Comparison of ENCODE assay signal across 8 cellular contexts in the genomic region with DNA sequence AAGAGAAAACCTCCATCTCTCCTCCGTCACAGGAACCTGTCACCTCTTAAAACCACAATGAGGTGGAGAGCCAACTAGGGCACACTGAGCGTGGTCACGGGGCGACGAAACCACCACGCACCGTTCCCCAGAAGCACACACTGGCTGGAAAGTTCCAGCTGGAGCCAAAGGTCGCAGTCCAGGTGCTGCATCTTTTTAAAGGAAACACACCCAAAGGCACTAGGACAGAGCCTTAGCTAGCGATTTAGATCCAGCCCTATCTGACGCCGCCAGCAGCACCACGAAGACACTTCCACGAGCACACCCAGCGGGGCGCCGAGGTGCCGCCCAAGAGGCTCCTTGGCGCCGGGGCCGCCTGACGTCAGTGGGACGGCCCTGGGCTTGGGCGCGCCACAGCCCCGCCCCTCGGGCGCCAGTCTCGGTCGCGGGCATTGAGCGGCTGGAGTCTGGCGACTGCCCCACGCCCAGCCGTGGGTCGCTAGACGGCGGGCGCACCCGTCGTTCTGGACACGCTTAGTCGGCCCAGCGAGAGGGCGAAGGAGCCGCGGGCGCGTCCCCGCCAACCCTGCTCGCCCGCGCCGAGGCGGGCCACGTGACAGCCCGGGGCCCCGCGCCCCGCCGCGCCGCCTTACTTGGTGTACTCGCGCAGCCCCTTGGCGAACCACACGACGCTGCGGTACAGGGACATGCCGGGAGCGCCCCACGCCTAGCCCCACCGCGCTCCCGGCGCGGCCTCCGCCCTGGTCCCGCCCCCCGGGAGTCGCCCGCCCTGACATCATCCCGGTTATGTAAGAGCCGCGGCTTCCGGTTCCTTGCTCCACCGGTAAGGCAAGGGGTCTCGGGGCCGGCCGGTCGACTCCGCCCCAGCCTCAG. TPM values are rescaled to one million over a fixed set of nuclear protein-coding genes. Genes with fewer than 3 reads are reported as not detected.
A peak's percentile ranks its signal among the peaks of the same experiment; 100 is the strongest.
DNase-seq lines count a peak whose midpoint lies in the region; ATAC-seq and TF ChIP-seq lines count a peak whose summit lies in the region.

TSS of gene DHRS12 (minus strand) at position 742 of the 873 bp plus-strand sequence. CDS start 4,504 bp downstream, outside the sequence.

- DNase-seq in AG09319 (ENCODE audit: extremely low read depth, low read depth) = peak; percentile 48
- peak; percentile 55 for DNase-seq in NCI-H345 treated with DMSO at 0.1 percent for 48 hours (lab: John Stamatoyannopoulos, UW; ENCODE audit: unreplicated experiment)
- peak; percentile 76 for DNase-seq in activated CD4-positive, alpha-beta T cell treated with anti-CD3 and anti-CD28 coated beads for 1 hour
- DNase-seq in cerebellum (ENCODE audit: low spot score) = peak; percentile 94
- peak; percentile 26 for DNase-seq in kidney glomerular epithelial cell (lab: John Stamatoyannopoulos, UW)
- peak; percentile 65 to 69 for DNase-seq in stimulated activated CD4-positive, alpha-beta T cell treated with anti-CD3 and anti-CD28 coated beads, Interleukin-1b, Interleukin-23, amount 100 ng/mL, for 1 hour (ENCODE audit: low read depth in 2 of 2)

- peak; percentile 91 for ATAC-seq in GM18867 (IDR thresholded peaks at IDR 0.05; ENCODE audit: unreplicated experiment)
- peak; percentile 88 for ATAC-seq in HG03095 (IDR thresholded peaks at IDR 0.05; ENCODE audit: unreplicated experiment)

- TF ChIP-seq CTCF in AG09319 (IDR thresholded peaks at IDR 0.05; ENCODE audit: low read depth, low read length) = no peak

RNA-seq across cellular contexts. Expression of gene DHRS12, which starts in this region (rescaled TPM):
- total RNA-seq in cerebellum = 3.1 TPM

Comparison
In these comparisons a context has a peak if more than half of its experiments do, and no peak if none do; other contexts are left out.
1. Peak in every context shown above with its lines: DNase-seq and ATAC-seq.
2. DNase-seq: peak in every context shown above with its lines; median percentile 94 in cerebellum; 76 in activated CD4-positive, alpha-beta T cell treated with anti-CD3 and anti-CD28 coated beads for 1 hour; 67 in stimulated activated CD4-positive, alpha-beta T cell treated with anti-CD3 and anti-CD28 coated beads, Interleukin-1b, Interleukin-23, amount 100 ng/mL, for 1 hour; 55 in NCI-H345 treated with DMSO at 0.1 percent for 48 hours; 48 in AG09319; 26 in kidney glomerular epithelial cell.